In the genomic region with DNA sequence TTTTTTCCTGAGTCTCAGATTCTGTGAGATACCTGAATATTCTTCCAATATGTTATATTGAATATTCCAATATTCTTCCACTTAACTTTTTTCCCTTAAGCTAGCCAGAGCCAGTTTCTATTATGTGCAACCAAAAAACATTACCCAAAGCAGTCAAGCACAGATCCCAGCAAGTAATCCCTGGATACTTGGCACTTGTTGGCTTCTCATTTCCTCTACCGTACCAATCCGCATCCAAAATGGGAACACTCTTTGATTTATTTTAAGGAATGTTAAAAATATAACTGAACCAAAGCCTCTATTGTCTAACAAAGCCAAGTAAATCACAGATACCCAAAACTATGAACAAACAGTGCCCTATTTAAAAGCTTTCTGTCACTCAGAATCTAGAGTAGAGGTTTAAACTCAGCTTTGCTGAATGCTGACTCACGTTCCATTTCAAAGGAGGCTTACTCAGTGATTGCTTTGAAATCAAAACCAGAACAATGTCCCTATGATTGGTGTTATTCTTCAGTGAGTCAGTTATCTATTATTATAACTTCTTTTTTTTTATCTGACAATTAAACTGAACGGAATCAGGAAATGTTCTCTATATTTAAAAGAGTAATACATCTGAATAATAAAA, we compare ENCODE assay signal across 12 cellular contexts.
DNase-seq lines count a peak whose midpoint lies in the region; ATAC-seq and FAIRE-seq lines count a peak whose summit lies in the region.
"Had no signal": no experiment of that assay in that cellular context is flagged by ENCODE, and none has a peak within 500 bp of the region (broad histone marks: within the 10 kb centered on the region; RNA-seq: fewer than 3 reads in every experiment).

No MANE protein-coding gene starts in this region.

- no peaks in the 10 kb centered on the region for H3K9me3 ChIP-seq in T-helper 17 cell (ENCODE audit: control insufficient read depth, low read length, poor library complexity, severe bottlenecking)

- H3K27ac Mint-ChIP-seq in activated T-cell treated with anti-CD3 and anti-CD28 coated beads, Interleukin-2, amount 50 U/mL, for 72 hours, result peak overlapping the region; percentile 14
- no peak overlapping the region for H3K27ac Mint-ChIP-seq in T-helper 17 cell

- no peaks in the 10 kb centered on the region for H3K9me3 Mint-ChIP-seq in activated T-cell treated with anti-CD3 and anti-CD28 coated beads, Interleukin-2, amount 50 U/mL, for 72 hours
- H3K9me3 Mint-ChIP-seq: brain; natural killer cell treated with Interleukin-12 subunit alpha and Interleukin-12 subunit beta and Interleukin-15 and Interleukin-18, amount 100 ng/mL, for 72 hours had no signal

- no peaks in the 10 kb centered on the region for H3K27me3 Mint-ChIP-seq in activated T-cell treated with anti-CD3 and anti-CD28 coated beads, Interleukin-2, amount 50 U/mL, for 72 hours (ENCODE audit: low read depth)
- H3K27me3 Mint-ChIP-seq in T-helper 17 cell, result no peaks in the 10 kb centered on the region
- H3K27me3 Mint-ChIP-seq: brain; natural killer cell treated with Interleukin-12 subunit alpha and Interleukin-12 subunit beta and Interleukin-15 and Interleukin-18, amount 100 ng/mL, for 72 hours had no signal

- no peaks in the 10 kb centered on the region for H3K36me3 Mint-ChIP-seq in activated T-cell treated with anti-CD3 and anti-CD28 coated beads, Interleukin-2, amount 50 U/mL, for 72 hours (ENCODE audit: insufficient read depth in 2 of 2)
- H3K36me3 Mint-ChIP-seq in T-helper 17 cell (ENCODE audit: low read depth), result peaks cover 2% of the 10 kb centered on the region
- H3K36me3 Mint-ChIP-seq: brain; natural killer cell treated with Interleukin-12 subunit alpha and Interleukin-12 subunit beta and Interleukin-15 and Interleukin-18, amount 100 ng/mL, for 72 hours had no signal

- no peak for DNase-seq in activated T-cell treated with anti-CD3 and anti-CD28 coated beads, Interleukin-2, amount 50 U/mL, for 72 hours
- no peak for DNase-seq in activated T-cell treated with anti-CD3 and anti-CD28 coated beads for 4 hours
- DNase-seq in amniotic epithelial cell (ENCODE audit: low read depth), result peak; percentile 66
- DNase-seq in glomerular visceral epithelial cell (ENCODE audit: extremely low spot score), result peak; percentile 54
- DNase-seq in urothelium cell line (ENCODE audit: low spot score), result peak; percentile 43
- DNase-seq in Kasumi-1 (lab: John Stamatoyannopoulos, UW), result no peak
- DNase-seq in T-helper 17 cell, result no peak
- DNase-seq in hypothalamus (lab: John Stamatoyannopoulos, UW), result no peak
- DNase-seq: NCI-H446 treated with DMSO at 0.1 percent for 48 hours; stimulated activated CD4-positive, alpha-beta T cell treated with anti-CD3 and anti-CD28 coated beads, Interleukin-2, amount 100 ng/mL, for 24 hours had no signal

- FAIRE-seq in urothelium cell line (lab: Jason Lieb, UNC), result no peak

- peaks cover 7% of the 10 kb centered on the region for H3K4me1 Mint-ChIP-seq in activated T-cell treated with anti-CD3 and anti-CD28 coated beads, Interleukin-2, amount 50 U/mL, for 72 hours (ENCODE audit: low read depth)
- peaks cover 3% of the 10 kb centered on the region for H3K4me1 Mint-ChIP-seq in T-helper 17 cell

- peak overlapping the region in 1 of 2 donors; percentile 22 for H3K4me3 Mint-ChIP-seq in activated T-cell treated with anti-CD3 and anti-CD28 coated beads, Interleukin-2, amount 50 U/mL, for 72 hours
- H3K4me3 Mint-ChIP-seq in T-helper 17 cell, result no peak overlapping the region
- H3K4me3 Mint-ChIP-seq: brain; natural killer cell treated with Interleukin-12 subunit alpha and Interleukin-12 subunit beta and Interleukin-15 and Interleukin-18, amount 100 ng/mL, for 72 hours had no signal

- ATAC-seq in activated T-cell treated with anti-CD3 and anti-CD28 coated beads, Interleukin-2, amount 50 U/mL, for 72 hours (replicated peaks in 1 of 2), result peak in 1 of 2 donors; percentile 57
- no peak for ATAC-seq in T-helper 17 cell

Comparison
In these comparisons a context has a peak if more than half of its experiments do, and no peak if none do; other contexts are left out.
1. DNase-seq: peak in amniotic epithelial cell (single experiment), glomerular visceral epithelial cell (single experiment) and urothelium cell line (single experiment); none in activated T-cell treated with anti-CD3 and anti-CD28 coated beads, Interleukin-2, amount 50 U/mL, for 72 hours (0 of 2), activated T-cell treated with anti-CD3 and anti-CD28 coated beads for 4 hours (single experiment), Kasumi-1 (0 of 2), T-helper 17 cell (0 of 3) and hypothalamus (0 of 51).